Comparison of ENCODE assay signal across 8 cellular contexts in genomic region chr11:1153951-1154487, GRCh38. TPM values are rescaled to one million over a fixed set of nuclear protein-coding genes. Genes with fewer than 3 reads are reported as not detected.
DNase-seq lines count a peak whose midpoint lies in the region; ATAC-seq and TF ChIP-seq lines count a peak whose summit lies in the region.

No MANE protein-coding gene starts in this region.

- H3K4me3 ChIP-seq in hepatocyte (no peak overlapping the region), subcutaneous abdominal adipose tissue (ENCODE audit: low read depth in 1 of 5, low read length in 5 of 5) (no peak overlapping the region)

- H4K20me1 ChIP-seq in hepatocyte (ENCODE audit: insufficient read depth, poor library complexity, severe bottlenecking), result no peaks in the 10 kb centered on the region

- intact Hi-C loops in activated B cell treated with CpG ODN at 0.5 μM for 24 hours (cut with micrococcal nuclease), result no loop called here

- no peaks in the 10 kb centered on the region for H3K36me3 ChIP-seq in hepatocyte (replicated peaks; ENCODE audit: insufficient read depth, low read depth)
- H3K36me3 ChIP-seq in subcutaneous abdominal adipose tissue (ENCODE audit: control insufficient read depth in 5 of 5, insufficient read depth in 5 of 5, low read length in 5 of 5), result no peaks in the 10 kb centered on the region

- peaks cover 4% of the 10 kb centered on the region for H3K27me3 Mint-ChIP-seq in activated B cell treated with CpG ODN at 0.5 μM for 24 hours

- no peak overlapping the region for H2AFZ ChIP-seq in hepatocyte

- ATAC-seq in activated B cell treated with CpG ODN at 0.5 μM for 24 hours (ENCODE audit: low read depth) (no peak), HG02763 (IDR thresholded peaks at IDR 0.05; ENCODE audit: unreplicated experiment) (no peak)

- CTCF ChIA-PET in activated B cell treated with CpG ODN at 0.5 μM for 24 hours (lab: Charles Lee), result no interaction called here

- no peak overlapping the region for H3K4me2 ChIP-seq in hepatocyte

- POLR2A ChIA-PET in activated B cell treated with CpG ODN at 0.5 μM for 24 hours (lab: Charles Lee), result no interaction called here

- no peaks in the 10 kb centered on the region for H3K9me3 ChIP-seq in hepatocyte (ENCODE audit: low read depth)
- no peaks in the 10 kb centered on the region for H3K9me3 ChIP-seq in subcutaneous abdominal adipose tissue (ENCODE audit: control insufficient read depth in 5 of 5, low read length in 5 of 5)

- H3K27ac ChIP-seq in hepatocyte (peak overlapping the region; percentile 55), subcutaneous abdominal adipose tissue (ENCODE audit: low read depth, low read length) (peak overlapping the region; percentile 57)

- H3K36me3 Mint-ChIP-seq in activated B cell treated with CpG ODN at 0.5 μM for 24 hours (ENCODE audit: low read depth), result no peaks in the 10 kb centered on the region

- H3K27ac Mint-ChIP-seq in activated B cell treated with CpG ODN at 0.5 μM for 24 hours, result no peak overlapping the region

- 82% methylated on average over 13 of the region's 14 CpGs for WGBS in hepatocyte (ENCODE audit: low lambda C conversion rate, missing lambda C conversion rate)

- peaks cover 5% of the 10 kb centered on the region for H3K4me1 Mint-ChIP-seq in activated B cell treated with CpG ODN at 0.5 μM for 24 hours

- H3K79me2 ChIP-seq in hepatocyte, result no peaks in the 10 kb centered on the region

- DNase-seq in NCI-H2196 (lab: John Stamatoyannopoulos, UW; ENCODE audit: unreplicated experiment) (peak; percentile 28), NCI-H2196 treated with DMSO at 0.1 percent for 48 hours (lab: John Stamatoyannopoulos, UW; ENCODE audit: unreplicated experiment) (no peak), activated B cell treated with CpG ODN at 0.5 μM for 24 hours (peak; percentile 14), hepatocyte (ENCODE audit: low spot score) (peak; percentile 79), T-helper 1 cell (no peak), G401 (ENCODE audit: low spot score) (no peak)

- no peaks in the 10 kb centered on the region for H3K9me3 Mint-ChIP-seq in activated B cell treated with CpG ODN at 0.5 μM for 24 hours

- peak overlapping the region in 2 of 5 donors; percentile 34 to 71 for H3K9ac ChIP-seq in subcutaneous abdominal adipose tissue (ENCODE audit: low read length in 5 of 5)

- TF ChIP-seq CTCF in activated B cell treated with CpG ODN at 0.5 μM for 24 hours (IDR thresholded peaks at IDR 0.05) (no peak), hepatocyte (IDR thresholded peaks at IDR 0.05; ENCODE audit: poor library complexity) (no peak)

- H3K9me2 ChIP-seq in hepatocyte (replicated peaks; ENCODE audit: insufficient read depth), result no peaks in the 10 kb centered on the region

- no peaks in the 10 kb centered on the region for H3K27me3 ChIP-seq in hepatocyte
- peaks cover 0 to 2% (median 0%) of the 10 kb centered on the region in 5 donors for H3K27me3 ChIP-seq in subcutaneous abdominal adipose tissue (ENCODE audit: control insufficient read depth in 5 of 5, insufficient read depth in 4 of 5, low read length in 5 of 5)

- H3K4me3 Mint-ChIP-seq in activated B cell treated with CpG ODN at 0.5 μM for 24 hours, result no peak overlapping the region

- H3K4me1 ChIP-seq in hepatocyte (ENCODE audit: insufficient read depth) (peaks cover 17% of the 10 kb centered on the region), subcutaneous abdominal adipose tissue (ENCODE audit: control insufficient read depth in 5 of 5, insufficient read depth in 5 of 5, low read length in 5 of 5) (peaks cover 0 to 23% (median 19%) of the 10 kb centered on the region in 5 donors)

- in situ Hi-C loops in G401 (cut with HindIII; ENCODE audit: low sequenced_read_pairs), result no loop called here

RNA-seq across cellular contexts. Expression of gene MUC5AC, which starts 3.7 kb away (rescaled TPM):
- not detected in 2 replicates for total RNA-seq in activated B cell treated with CpG ODN at 0.5 μM for 24 hours
- under 0.01 and 0.07 TPM in 2 replicates for total RNA-seq in hepatocyte
- 0.02 and 0.08 TPM in 2 replicates for polyA plus RNA-seq in hepatocyte
- total RNA-seq in G401 (2014; rRNA removed; shearing (Covaris generic)), result not detected in 2 replicates

Comparison
In these comparisons a context has a peak if more than half of its experiments do, and no peak if none do; other contexts are left out.
1. DNase-seq: peak in NCI-H2196 (single experiment), activated B cell treated with CpG ODN at 0.5 μM for 24 hours (single experiment) and hepatocyte (single experiment); none in NCI-H2196 treated with DMSO at 0.1 percent for 48 hours (single experiment), T-helper 1 cell (0 of 5) and G401 (single experiment).